Comparison of ENCODE assay signal across 2 cellular contexts in the genomic region with DNA sequence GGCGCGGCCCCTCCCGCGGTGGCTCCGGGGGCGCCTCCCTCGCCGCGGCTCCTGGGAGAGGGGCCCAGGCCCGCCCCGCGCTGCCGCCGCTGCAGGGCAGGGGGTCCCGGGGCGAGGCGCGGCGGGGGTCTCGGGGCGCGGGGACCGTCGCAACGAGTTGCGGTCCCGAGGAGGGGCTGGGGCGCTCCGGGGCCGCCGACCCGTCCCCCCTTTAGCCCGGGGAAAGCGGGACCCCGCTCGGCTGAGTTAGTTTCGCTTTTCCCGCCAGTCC.
TF ChIP-seq lines count a peak whose summit lies in the region.

No MANE protein-coding gene starts in this region.

TF ChIP-seq in IMR-90, 13 proteins besides CTCF, POLR2A, EP300 and RAD21:
- TF ChIP-seq CEBPB (IDR thresholded peaks at IDR 0.05; ENCODE audit: low read depth, low read length) (no peak), MAFK (IDR thresholded peaks at IDR 0.05; ENCODE audit: low read depth, low read length) (no peak), NFE2L2 (IDR thresholded peaks at IDR 0.05; ENCODE audit: low read depth, low read length) (no peak), RFX5 (IDR thresholded peaks at IDR 0.05; ENCODE audit: low read depth, low read length) (no peak), MXI1 (IDR thresholded peaks at IDR 0.05; ENCODE audit: borderline replicate concordance, low read depth, low read length) (no peak), FOS (IDR thresholded peaks at IDR 0.05; ENCODE audit: low read depth, low read length) (no peak), USF2 (IDR thresholded peaks at IDR 0.05; ENCODE audit: low read depth, low read length) (no peak), RCOR1 (IDR thresholded peaks at IDR 0.05; ENCODE audit: insufficient replicate concordance, low read length) (no peak), MAZ (IDR thresholded peaks at IDR 0.05; ENCODE audit: borderline replicate concordance, low read depth, low read length) (no peak)
- TF ChIP-seq, protein P1, sequence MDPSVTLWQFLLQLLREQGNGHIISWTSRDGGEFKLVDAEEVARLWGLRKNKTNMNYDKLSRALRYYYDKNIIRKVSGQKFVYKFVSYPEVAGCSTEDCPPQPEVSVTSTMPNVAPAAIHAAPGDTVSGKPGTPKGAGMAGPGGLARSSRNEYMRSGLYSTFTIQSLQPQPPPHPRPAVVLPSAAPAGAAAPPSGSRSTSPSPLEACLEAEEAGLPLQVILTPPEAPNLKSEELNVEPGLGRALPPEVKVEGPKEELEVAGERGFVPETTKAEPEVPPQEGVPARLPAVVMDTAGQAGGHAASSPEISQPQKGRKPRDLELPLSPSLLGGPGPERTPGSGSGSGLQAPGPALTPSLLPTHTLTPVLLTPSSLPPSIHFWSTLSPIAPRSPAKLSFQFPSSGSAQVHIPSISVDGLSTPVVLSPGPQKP (IDR thresholded peaks at IDR 0.05; ENCODE audit: borderline replicate concordance, low read depth, low read length) = no peak

TF ChIP-seq in H1, 55 proteins besides CTCF, POLR2A, EP300 and RAD21:
- TF ChIP-seq PHF8 (conservative IDR thresholded peaks at IDR 0.05; ENCODE audit: low read depth, low read length) (peak; percentile 11; the same call in 1 of the 2 replicates), MAFK (IDR thresholded peaks at IDR 0.05; ENCODE audit: low read depth, low read length) (no peak), CEBPB (IDR thresholded peaks at IDR 0.05; ENCODE audit: low read depth, low read length) (no peak), RXRA (IDR thresholded peaks at IDR 0.05; ENCODE audit: insufficient read depth, low read depth, low read length) (no peak)
